7 cellular contexts compared by ENCODE assay signal in genomic region chr1:155320661-155321576, GRCh38. TPM values are rescaled to one million over a fixed set of nuclear protein-coding genes. Genes with fewer than 3 reads are reported as not detected.
DNase-seq lines count a peak whose midpoint lies in the region; ATAC-seq, FAIRE-seq and TF ChIP-seq lines count a peak whose summit lies in the region.

Gene RUSC1, plus strand, starts transcription at chr1:155320894. Its CDS starts 880 bp downstream, at chr1:155321774.

- FAIRE-seq in H54 (lab: Jason Lieb, UNC), result no peak

- H3K9me3 Mint-ChIP-seq in T-cell (no peaks in the 10 kb centered on the region), osteocyte (ENCODE audit: unreplicated experiment) (no peaks in the 10 kb centered on the region)

- H3K9me3 ChIP-seq in adipocyte (ENCODE audit: control insufficient read depth, low read length), result no peaks in the 10 kb centered on the region
- H3K9me3 ChIP-seq in thoracic aorta, result no peaks in the 10 kb centered on the region

- H3K4me1 Mint-ChIP-seq in T-cell (peaks cover 29 to 37% (median 31%) of the 10 kb centered on the region in 3 donors), osteocyte (ENCODE audit: unreplicated experiment) (peaks cover 30% of the 10 kb centered on the region)

- H3K4me3 ChIP-seq in adipocyte (ENCODE audit: low read length) (peak within 1 kb of the TSS; percentile 97), thoracic aorta (peak within 1 kb of the TSS; percentile 80)

- H3K4me1 ChIP-seq in adipocyte (ENCODE audit: control insufficient read depth, insufficient read depth, low read length) (peaks cover 52% of the 10 kb centered on the region), thoracic aorta (ENCODE audit: control insufficient read depth in 1 of 2, low read depth in 2 of 2) (peaks cover 10 to 31% of the 10 kb centered on the region in 2 donors)

- TF ChIP-seq POLR2A in H54 (IDR thresholded peaks at IDR 0.05; ENCODE audit: low read depth, low read length), result peak; percentile 24; the same call in 1 of the 2 replicates

- peak within 1 kb of the TSS; percentile 86 to 91 for H3K27ac ChIP-seq in thoracic aorta

- H3K27me3 Mint-ChIP-seq in T-cell (no peaks in the 10 kb centered on the region), osteocyte (ENCODE audit: unreplicated experiment) (no peaks in the 10 kb centered on the region)

- TF ChIP-seq CTCF in osteocyte (IDR thresholded peaks at IDR 0.05) (no peak), thoracic aorta (IDR thresholded peaks at IDR 0.05) (no peak)

- POLR2A ChIA-PET in T-cell (lab: Charles Lee), result interaction anchor here in 1 of 2 donors (1.0 kb wide), 1 partner anchor 69 kb away, joined by 3 read pairs; no protein-coding TSS in a partner anchor

- CTCF ChIA-PET in T-cell (lab: Charles Lee), result interaction anchor here (0.5 to 5.5 kb wide), 4 partner anchors 61 to 73 kb away, joined by 3 to 62 read pairs (median 6); no protein-coding TSS in a partner anchor

- H3K36me3 Mint-ChIP-seq in T-cell (peaks cover 5% of the 10 kb centered on the region), osteocyte (ENCODE audit: unreplicated experiment) (peaks cover 5% of the 10 kb centered on the region)

- peak within 1 kb of the TSS; percentile 86 for H3K9ac ChIP-seq in adipocyte (ENCODE audit: low read length)

- H3K27me3 ChIP-seq in adipocyte (replicated peaks; ENCODE audit: control insufficient read depth, insufficient read depth, low read length) (no peaks in the 10 kb centered on the region), thoracic aorta (replicated peaks; ENCODE audit: insufficient read depth) (no peaks in the 10 kb centered on the region)

- intact Hi-C loops in Right ventricle myocardium superior (cut with DNase I), result loop anchor here (5.0 kb wide), 2 partner anchors 44 to 69 kb away; partner anchors contain the start of gene HCN3

- peak; percentile 14 to 43 (median 22) for ATAC-seq in T-cell (replicated peaks in 1 of 4)
- peak; percentile 51 for ATAC-seq in Right ventricle myocardium superior (ENCODE audit: poor library complexity)
- ATAC-seq in thoracic aorta (ENCODE audit: insufficient number of reproducible peaks, low FRiP score, low read depth), result peak; percentile 10
- no peak for ATAC-seq in HG03378 (IDR thresholded peaks at IDR 0.05; ENCODE audit: unreplicated experiment)

- DNase-seq in H54 (ENCODE audit: insufficient read length, low spot score), result no peak
- DNase-seq in T-cell, result peak; percentile 47 to 78 (median 65)
- DNase-seq in adipocyte (ENCODE audit: low read depth), result peak; percentile 87
- peak; percentile 94 for DNase-seq in Right ventricle myocardium superior
- no peak for DNase-seq in osteocyte (ENCODE audit: extremely low spot score, unreplicated experiment)
- DNase-seq in thoracic aorta (ENCODE audit: low spot score), result peak; percentile 34

- H3K4me3 Mint-ChIP-seq in T-cell (peak within 1 kb of the TSS; percentile 68 to 89 (median 71)), osteocyte (ENCODE audit: unreplicated experiment) (peak within 1 kb of the TSS; percentile 86)

- H3K27ac Mint-ChIP-seq in T-cell, result peak within 1 kb of the TSS in 1 of 2 donors; percentile 25
- H3K27ac Mint-ChIP-seq in osteocyte (ENCODE audit: unreplicated experiment), result peak within 1 kb of the TSS; percentile 83

- H3K36me3 ChIP-seq in adipocyte (ENCODE audit: control insufficient read depth, insufficient read depth, low read length, severe bottlenecking), result peaks cover 41% of the 10 kb centered on the region
- no peaks in the 10 kb centered on the region for H3K36me3 ChIP-seq in thoracic aorta

RNA-seq across cellular contexts. Expression of gene RUSC1, which starts in this region (rescaled TPM):
- total RNA-seq in T-cell (10 to 100 TPM; 14.4 to 25.2 (median 22.9) TPM), Right ventricle myocardium superior (19.9 TPM), osteocyte (34.4 and 35.4 TPM in 2 replicates), thoracic aorta (10 to 100 TPM; 38.7 to 61.3 TPM)

Comparison
In these comparisons a context has a peak if more than half of its experiments do, and no peak if none do; other contexts are left out.
1. DNase-seq: peak in T-cell (34 of 34), adipocyte (single experiment), Right ventricle myocardium superior (single experiment) and thoracic aorta (single experiment); none in H54 (single experiment) and osteocyte (single experiment).